In genomic region chr5:52895070-52895469, GRCh38 we compare ENCODE assay signal across 16 cellular contexts.
DNase-seq lines count a peak whose midpoint lies in the region; ATAC-seq and TF ChIP-seq lines count a peak whose summit lies in the region.
"Had no signal": no experiment of that assay in that cellular context is flagged by ENCODE, and none has a peak within 500 bp of the region (broad histone marks: within the 10 kb centered on the region; RNA-seq: fewer than 3 reads in every experiment).

No MANE protein-coding gene starts in this region.

- no peaks in the 10 kb centered on the region for H3K9me3 ChIP-seq in ascending aorta
- H3K9me3 ChIP-seq in mesodermal cell (ENCODE audit: control insufficient read depth, low read length): no peaks in the 10 kb centered on the region
- no peaks in the 10 kb centered on the region for H3K9me3 ChIP-seq in thoracic aorta
- H3K9me3 ChIP-seq in ovary: no peaks in the 10 kb centered on the region

- no peak for TF ChIP-seq EP300 in ovary (IDR thresholded peaks at IDR 0.05)

- DNase-seq in NCI-H1417 (lab: John Stamatoyannopoulos, UW): peak in 2 of 3 experiments; percentile 2 to 44
- DNase-seq in NCI-H1417 treated with DMSO at 0.1 percent for 48 hours (lab: John Stamatoyannopoulos, UW): no peak
- DNase-seq in ascending aorta (ENCODE audit: low spot score in 2 of 2): no peak
- DNase-seq in thoracic aorta (ENCODE audit: low spot score): no peak
- DNase-seq in ovary: no peak
- no peak for DNase-seq in activated CD4-positive, alpha-beta T cell treated with anti-CD3 and anti-CD28 coated beads for 4 hours
- DNase-seq: 8988T; activated CD4-positive, alpha-beta T cell treated with anti-CD3 and anti-CD28 coated beads, Interleukin-2, amount 10 ng/mL, durations not matched to agents 7 days and 5 days; activated T-cell treated with anti-CD3 and anti-CD28 coated beads, Interleukin-2, amount 50 U/mL, for 24 hours; NCI-H2029; small intestine; T1000 had no signal

- no peaks in the 10 kb centered on the region for H3K27me3 ChIP-seq in ascending aorta
- H3K27me3 ChIP-seq in thoracic aorta (replicated peaks; ENCODE audit: insufficient read depth): no peaks in the 10 kb centered on the region
- H3K27me3 ChIP-seq in ovary: no peaks in the 10 kb centered on the region

- TF ChIP-seq CTCF in ascending aorta (IDR thresholded peaks at IDR 0.05): no peak
- TF ChIP-seq CTCF in thoracic aorta (IDR thresholded peaks at IDR 0.05): no peak
- TF ChIP-seq CTCF in ovary (IDR thresholded peaks at IDR 0.05): no peak

- TF ChIP-seq POLR2A in ovary (IDR thresholded peaks at IDR 0.05): no peak

- H3K4me1 ChIP-seq in ascending aorta: peaks cover 25 to 48% of the 10 kb centered on the region in 2 donors
- H3K4me1 ChIP-seq in mesodermal cell (ENCODE audit: control insufficient read depth, insufficient read depth, low read length, poor library complexity, severe bottlenecking): peaks cover 14% of the 10 kb centered on the region
- peaks cover 46 to 69% of the 10 kb centered on the region in 2 donors for H3K4me1 ChIP-seq in thoracic aorta (ENCODE audit: control insufficient read depth in 1 of 2, low read depth in 2 of 2)
- no peaks in the 10 kb centered on the region for H3K4me1 ChIP-seq in ovary (ENCODE audit: insufficient read depth)

- H3K27ac ChIP-seq in ascending aorta (peak overlapping the region; percentile 80 to 83), mesodermal cell (ENCODE audit: low read depth, low read length, severe bottlenecking) (peak overlapping the region; percentile 17), thoracic aorta (peak overlapping the region; percentile 73 to 79), ovary (no peak overlapping the region)
- H3K27ac ChIP-seq: epithelial cell of prostate had no signal

- H3K4me3 ChIP-seq in ascending aorta (no peak overlapping the region), mesodermal cell (ENCODE audit: extremely low read depth, insufficient read depth, low read length, poor library complexity, severe bottlenecking) (no peak overlapping the region), thoracic aorta (no peak overlapping the region), ovary (no peak overlapping the region)

- WGBS in mesodermal cell (ENCODE audit: insufficient coverage in 2 of 2), 2 experiments: 100% methylated on average over 1 of the region's 2 CpGs; no CpG with 5 or more reads in 1 of the 2 experiments
- 41 to 44% (median 44%) methylated on average over 2 of the region's 2 CpGs for WGBS in ovary, 3 donors

- H3K36me3 ChIP-seq in ascending aorta (peaks cover 0 to 5% of the 10 kb centered on the region in 2 donors), mesodermal cell (ENCODE audit: control insufficient read depth, insufficient read depth, low read length) (peaks cover 14% of the 10 kb centered on the region), thoracic aorta (peaks cover 7% of the 10 kb centered on the region), ovary (no peaks in the 10 kb centered on the region)

- no peak for ATAC-seq in thoracic aorta (ENCODE audit: insufficient number of reproducible peaks, low FRiP score, low read depth)
- ATAC-seq in HG02763 (IDR thresholded peaks at IDR 0.05; ENCODE audit: unreplicated experiment): no peak
- ATAC-seq: left lobe of liver had no signal

- intact Hi-C loops in ascending aorta (cut with DNase I): loop anchor here (5.0 kb wide), 1 partner anchor 108 kb away; the partner anchor contains the start of genes ITGA1 and PELO
- intact Hi-C loops in ovary (cut with DNase I): no loop called here

Comparison
In these comparisons a context has a peak if more than half of its experiments do, and no peak if none do; other contexts are left out.
1. DNase-seq: peak in NCI-H1417 (2 of 3); none in NCI-H1417 treated with DMSO at 0.1 percent for 48 hours (single experiment), ascending aorta (0 of 2), thoracic aorta (single experiment), ovary (0 of 5) and activated CD4-positive, alpha-beta T cell treated with anti-CD3 and anti-CD28 coated beads for 4 hours (0 of 2).
2. H3K27ac ChIP-seq: peak in ascending aorta (2 of 2), mesodermal cell (single experiment) and thoracic aorta (2 of 2); none in ovary (0 of 2).